In genomic region chr4:72744103-72744725, GRCh38 we compare ENCODE assay signal across 16 cellular contexts.
"Had no signal": no experiment of that assay in that cellular context is flagged by ENCODE, and none has a peak within 500 bp of the region (broad histone marks: within the 10 kb centered on the region; RNA-seq: fewer than 3 reads in every experiment).

No MANE protein-coding gene starts in this region.

- H3K4me1 ChIP-seq: left ventricle myocardium inferior had no signal

- H3K4me2 ChIP-seq: hepatocyte had no signal

- H2AFZ ChIP-seq: hepatocyte had no signal

- H3K27me3 ChIP-seq: hepatocyte, ovary had no signal

- H3K9me3 ChIP-seq: mucosa of descending colon had no signal

- ATAC-seq: activated CD4-positive, alpha-beta T cell treated with anti-CD3 and anti-CD28 coated beads for 36 hours; activated naive CD4-positive, alpha-beta T cell treated with anti-CD3 and anti-CD28 coated beads, Interleukin-2, amount 50 U/mL, for 72 hours; mucosa of descending colon; naive thymus-derived CD4-positive, alpha-beta T cell; stimulated activated effector memory CD8-positive, alpha-beta T cell treated with anti-CD3 and anti-CD28 coated beads, Interleukin-12 subunit alpha, Interleukin-12 subunit beta, amount 100 ng/mL, for 72 hours had no signal

- H3K27ac ChIP-seq: hepatocyte, left ventricle myocardium inferior, ovary had no signal

- H3K4me3 ChIP-seq: hepatocyte, left ventricle myocardium inferior, mucosa of descending colon, ovary had no signal

- H3K79me2 ChIP-seq: hepatocyte had no signal

- H3K36me3 ChIP-seq: left ventricle myocardium inferior, ovary had no signal

- FAIRE-seq: bronchial epithelial cell had no signal

- DNase-seq: activated CD4-positive, alpha-beta memory T cell treated with anti-CD3 and anti-CD28 coated beads for 36 hours; activated CD4-positive, alpha-beta T cell treated with anti-CD3 and anti-CD28 coated beads for 36 hours; activated T-cell treated with anti-CD3 and anti-CD28 coated beads, Interleukin-2, amount 50 U/mL, for 24 hours; erythroblast; islet precursor cell; left ventricle myocardium inferior; mucosa of descending colon; naive thymus-derived CD4-positive, alpha-beta T cell; ovary; stimulated activated CD4-positive, alpha-beta T cell treated with anti-CD3 and anti-CD28 coated beads, Interleukin-12 subunit alpha, Interleukin-12 subunit beta, amount 100 ng/mL, for 4 hours; stimulated activated CD4-positive, alpha-beta T cell treated with anti-CD3 and anti-CD28 coated beads, Interleukin-2, amount 100 ng/mL, for 24 hours; T-helper 2 cell had no signal
